ENCODE assay signal across 11 cellular contexts in the genomic region with DNA sequence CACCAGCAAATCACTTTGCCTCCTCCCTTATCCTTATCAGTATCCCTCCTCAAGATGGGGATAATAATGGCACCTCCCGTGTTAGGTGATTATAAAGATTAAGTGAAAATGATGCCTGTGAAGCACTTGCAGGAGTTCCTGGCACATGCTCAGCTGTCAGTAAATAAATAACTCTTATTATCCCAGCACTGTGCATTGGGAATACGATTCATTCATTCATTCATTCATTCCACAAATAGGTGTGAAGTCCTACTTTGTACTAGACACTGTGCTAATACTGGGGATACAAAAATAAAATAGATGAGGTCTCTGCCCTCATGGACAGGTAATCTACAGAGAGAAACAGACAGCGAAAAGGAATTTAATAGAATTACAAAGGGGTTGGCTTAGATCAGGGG. TPM values are rescaled to one million over a fixed set of nuclear protein-coding genes. Genes with fewer than 3 reads are reported as not detected.
DNase-seq lines count a peak whose midpoint lies in the region; ATAC-seq, FAIRE-seq and TF ChIP-seq lines count a peak whose summit lies in the region.
"Had no signal": no experiment of that assay in that cellular context is flagged by ENCODE, and none has a peak within 500 bp of the region (broad histone marks: within the 10 kb centered on the region; RNA-seq: fewer than 3 reads in every experiment).

No MANE protein-coding gene starts in this region.

- TF ChIP-seq POLR2A in GM12878 (IDR thresholded peaks at IDR 0.05; ENCODE audit: low read depth, low read length) (no peak), tibial nerve (IDR thresholded peaks at IDR 0.05) (no peak)

- H3K36me3 Mint-ChIP-seq in CD4-positive, alpha-beta T cell (ENCODE audit: low read depth), result peaks cover 15% of the 10 kb centered on the region
- H3K36me3 Mint-ChIP-seq in HFFc6 (ENCODE audit: low read depth) (no peaks in the 10 kb centered on the region), natural killer cell (no peaks in the 10 kb centered on the region)

- H4K20me1 ChIP-seq in GM12878 (ENCODE audit: control insufficient read depth, insufficient read depth), result no peaks in the 10 kb centered on the region

- no peak overlapping the region for H3K9ac ChIP-seq in GM12878 (ENCODE audit: control insufficient read depth, insufficient read depth, low read length)

- no peak overlapping the region for H2AFZ ChIP-seq in GM12878 (ENCODE audit: control insufficient read depth, low read depth, low read length)

- POLR2A ChIA-PET in CD4-positive, alpha-beta T cell (lab: Charles Lee), result interaction anchor here (3.1 to 4.1 kb wide), 2 partner anchors 14 to 49 kb away, joined by 21 to 33 read pairs; a partner anchor contains a TSS
- POLR2A ChIA-PET in GM12878 (lab: Charles Lee), result interaction anchor here (0.6 kb wide), 2 partner anchors 12 to 50 kb away, joined by 3 to 5 read pairs; no protein-coding TSS in a partner anchor

- TF ChIP-seq EP300 in GM12878 (IDR thresholded peaks at IDR 0.05; ENCODE audit: borderline replicate concordance in 1 of 2, control insufficient read depth in 1 of 2, low read depth in 2 of 2, low read length in 2 of 2), result no peak
- no peak for TF ChIP-seq EP300 in tibial nerve (IDR thresholded peaks at IDR 0.05)

- no peak for FAIRE-seq in GM12878 (lab: Jason Lieb, UNC)

- H3K4me1 Mint-ChIP-seq in CD4-positive, alpha-beta T cell (ENCODE audit: low read depth), result peaks cover 44% of the 10 kb centered on the region
- H3K4me1 Mint-ChIP-seq in HFFc6 (ENCODE audit: low read depth) (peaks cover 55% of the 10 kb centered on the region), natural killer cell (peaks cover 20 to 51% of the 10 kb centered on the region in 2 donors)

- H3K4me3 Mint-ChIP-seq in CD4-positive, alpha-beta T cell, result peak overlapping the region; percentile 89
- H3K4me3 Mint-ChIP-seq in HFFc6, result peak overlapping the region; percentile 97
- peak overlapping the region; percentile 59 for H3K4me3 Mint-ChIP-seq in natural killer cell

- no peak overlapping the region for H3K4me3 ChIP-seq in GM12878
- no peak overlapping the region for H3K4me3 ChIP-seq in tibial nerve

- no peak for DNase-seq in CD4-positive, alpha-beta T cell
- DNase-seq in HFFc6, result no peak
- DNase-seq in GM12878 (ENCODE audit: low read depth, low spot score), result no peak
- no peak for DNase-seq in natural killer cell
- no peak for DNase-seq in DMS 273 (lab: John Stamatoyannopoulos, UW; ENCODE audit: unreplicated experiment)
- DNase-seq in NCI-H1048 (lab: John Stamatoyannopoulos, UW), result no peak
- no peak for DNase-seq in tibial nerve (ENCODE audit: low spot score in 2 of 2)
- DNase-seq: GOT3, NCI-H1092 treated with DMSO at 0.1 percent for 48 hours, spleen had no signal

- WGBS in GM12878 (ENCODE audit: insufficient coverage, insufficient replicate concordance, low lambda C conversion rate, missing lambda C conversion rate), result 77% methylated on average over 3 of the region's 3 CpGs
- 72 to 73% methylated on average over 3 of the region's 3 CpGs for WGBS in tibial nerve, 2 donors

- intact Hi-C loops in CD4-positive, alpha-beta T cell (cut with DNase I, micrococcal nuclease), result loop anchor here in 1 of 2 experiments (2.0 kb wide), 1 partner anchor 49 kb away; a partner anchor contains a TSS
- intact Hi-C loops in GM12878 (cut with micrococcal nuclease; ENCODE audit: unreplicated experiment) (loop anchor here (5.0 kb wide), 2 partner anchors 41 to 129 kb away; a partner anchor contains a TSS), natural killer cell (cut with micrococcal nuclease) (no loop called here)

- H3K27me3 ChIP-seq in CD4-positive, alpha-beta T cell (ENCODE audit: control insufficient read depth, insufficient read depth, low read length), result no peaks in the 10 kb centered on the region
- no peaks in the 10 kb centered on the region for H3K27me3 ChIP-seq in GM12878 (replicated peaks in 1 of 2; ENCODE audit: control insufficient read depth in 2 of 2, insufficient read depth in 2 of 2, low read length in 1 of 2)
- H3K27me3 ChIP-seq in tibial nerve, result no peaks in the 10 kb centered on the region
- H3K27me3 ChIP-seq: spleen had no signal

- RAD21 ChIA-PET in GM12878 (lab: Charles Lee; ENCODE audit: unreplicated experiment), result no interaction called here

- no peaks in the 10 kb centered on the region for H3K27me3 Mint-ChIP-seq in CD4-positive, alpha-beta T cell
- H3K27me3 Mint-ChIP-seq in HFFc6 (ENCODE audit: insufficient read depth) (no peaks in the 10 kb centered on the region; the same call in 1 of the 2 replicates), natural killer cell (ENCODE audit: low read depth in 2 of 2) (no peaks in the 10 kb centered on the region)

- no peak for TF ChIP-seq RAD21 in GM12878 (IDR thresholded peaks at IDR 0.05; ENCODE audit: insufficient read depth, low read depth, low read length)

- CTCF ChIA-PET in CD4-positive, alpha-beta T cell (lab: Charles Lee), result interaction anchor here (2.0 to 2.8 kb wide), 2 partner anchors 14 to 49 kb away, joined by 6 to 12 read pairs; a partner anchor contains a TSS
- CTCF ChIA-PET in GM12878 (lab: Yijun Ruan, JAX), result interaction anchor here (1.2 to 8.0 kb wide), 2 partner anchors 14 to 39 kb away, joined by 3 to 68 read pairs; no protein-coding TSS in a partner anchor

- SMC1A ChIA-PET in GM12878 (lab: Charles Lee; ENCODE audit: uncharacterized antibody, unreplicated experiment), result interaction anchor here (1.6 to 3.3 kb wide), 2 partner anchors 14 to 21 kb away, joined by 3 to 17 read pairs; no protein-coding TSS in a partner anchor

- H3K4me1 ChIP-seq in GM12878 (ENCODE audit: control insufficient read depth, insufficient read depth, low read length) (peaks cover 3% of the 10 kb centered on the region), tibial nerve (peaks cover 0 to 42% (median 15%) of the 10 kb centered on the region in 4 donors)

- no peak overlapping the region for H3K4me2 ChIP-seq in GM12878 (ENCODE audit: control insufficient read depth, insufficient read depth)

- H3K27ac ChIP-seq in CD4-positive, alpha-beta T cell (ENCODE audit: low read depth, low read length), result no peak overlapping the region
- H3K27ac ChIP-seq in GM12878 (ENCODE audit: control insufficient read depth, insufficient read depth) (no peak overlapping the region), tibial nerve (no peak overlapping the region)

- H3K9me3 Mint-ChIP-seq in CD4-positive, alpha-beta T cell, result no peaks in the 10 kb centered on the region
- H3K9me3 Mint-ChIP-seq in HFFc6 (no peaks in the 10 kb centered on the region), natural killer cell (no peaks in the 10 kb centered on the region)

- BruUV-seq in GM12878 (replicated peaks; lab: Mats Ljungman, UMichigan), result no TSS peak

- H3K36me3 ChIP-seq in GM12878 (ENCODE audit: control insufficient read depth in 2 of 2, insufficient read depth in 2 of 2, low read length in 1 of 2), result no peaks in the 10 kb centered on the region; a peak in 2 of 4 replicates
- peaks cover 0 to 13% (median 0%) of the 10 kb centered on the region in 3 donors for H3K36me3 ChIP-seq in tibial nerve

- TF ChIP-seq CTCF in CD4-positive, alpha-beta T cell (IDR thresholded peaks at IDR 0.05), result no peak
- no peak for TF ChIP-seq CTCF in HFFc6 (IDR thresholded peaks at IDR 0.05)
- TF ChIP-seq CTCF in GM12878 (IDR thresholded peaks at IDR 0.05 in 2 of 3, conservative IDR thresholded peaks at IDR 0.05 in 1 of 3; ENCODE audit: control insufficient read depth in 2 of 3, extremely low read depth in 1 of 3, insufficient read depth in 1 of 3, low read depth in 3 of 3, low read length in 3 of 3), result no peak
- no peak for TF ChIP-seq CTCF in natural killer cell (IDR thresholded peaks at IDR 0.05)
- TF ChIP-seq CTCF in tibial nerve (IDR thresholded peaks at IDR 0.05), result no peak

- H3K9me3 ChIP-seq in CD4-positive, alpha-beta T cell (ENCODE audit: control insufficient read depth, low read length), result no peaks in the 10 kb centered on the region
- no peaks in the 10 kb centered on the region for H3K9me3 ChIP-seq in GM12878 (replicated peaks; ENCODE audit: control insufficient read depth, insufficient read depth, low read length)
- no peaks in the 10 kb centered on the region for H3K9me3 ChIP-seq in tibial nerve
- H3K9me3 ChIP-seq: spleen had no signal

- in situ Hi-C loops in GM12878 (cut with MboI), result no loop called here

- no peak for ATAC-seq in CD4-positive, alpha-beta T cell (ENCODE audit: poor library complexity)
- ATAC-seq in GM12878 (no peak), natural killer cell (no peak), HG02588 (IDR thresholded peaks at IDR 0.05; ENCODE audit: unreplicated experiment) (no peak)

- peak overlapping the region; percentile 76 for H3K27ac Mint-ChIP-seq in CD4-positive, alpha-beta T cell
- peak overlapping the region; percentile 70 for H3K27ac Mint-ChIP-seq in HFFc6
- H3K27ac Mint-ChIP-seq in natural killer cell, result peak overlapping the region; percentile 8 to 74

- H3K79me2 ChIP-seq in GM12878 (ENCODE audit: control insufficient read depth, insufficient read depth, low read length), result peaks cover 5% of the 10 kb centered on the region

RNA-seq across cellular contexts. Expression of a gene that starts 2.0 kb away (rescaled TPM):
- 10 to 100 TPM; 11.0 to 12.2 TPM for total RNA-seq in CD4-positive, alpha-beta T cell
- total RNA-seq in HFFc6 (2021; fragmentation: NEBNext Ultra II Directional; extraction: Animal tissue kit (Norgen Biotek cat#: 25700)), result 10 to 100 TPM; 38.9 to 47.1 (median 43.2) TPM
- total RNA-seq in GM12878 (2013; cell fraction: nucleolus; rRNA removed), result 47.5 and 54.0 TPM in 2 replicates
- total RNA-seq in GM12878 (2014; rRNA removed), result 19.0 and 20.6 TPM in 2 replicates
- 5.9 and 7.2 TPM in 2 replicates for total RNA-seq in GM12878 (2014; rRNA removed; fragmentation: Illumina TruSeq; extraction: Trizol)
- 19.0 and 20.1 TPM in 2 replicates for total RNA-seq in GM12878 (2021)
- polyA plus RNA-seq in GM12878 (2011; ENCODE audit: low read depth), result 3.8 TPM
- 7.6 and 17.0 TPM in 2 replicates for polyA plus RNA-seq in GM12878 (2011; rRNA removed)
- polyA plus RNA-seq in GM12878 (2011; cell fraction: cytosol; rRNA removed), result 16.8 and 25.9 TPM in 2 replicates
- polyA plus RNA-seq in GM12878 (2011; cell fraction: nucleus; rRNA removed), result 49.6 and 54.4 TPM in 2 replicates
- polyA plus RNA-seq in GM12878 (2012), result 10.1 and 10.7 TPM in 2 replicates
- polyA plus RNA-seq in GM12878 (2014; fragmentation: Illumina TruSeq; extraction: Trizol), result 1.9 and 5.8 TPM in 2 replicates
- polyA plus RNA-seq in GM12878 (2014; fragmentation: Nextera tagmentation; extraction: Ambion mirVana), result 1 to 10 TPM in 1 of 2 experiments, under 1 TPM in 1; 0.82 to 1.5 TPM
- polyA plus RNA-seq in GM12878 (2014; rRNA removed), result 15.3 and 17.9 TPM in 2 replicates
- 10 to 100 TPM; 11.2 to 14.7 TPM for polyA plus RNA-seq in GM12878 (2016; fragmentation: Nextera tagmentation; extraction: Ambion mirVana)
- 19.5 and 36.3 TPM in 2 replicates for polyA minus RNA-seq in GM12878 (2011; rRNA and poly(A)+ RNA removed)
- 15.2 and 16.1 TPM in 2 replicates for polyA minus RNA-seq in GM12878 (2011; cell fraction: cytosol; rRNA and poly(A)+ RNA removed)
- 13.2 and 20.3 TPM in 2 replicates for polyA minus RNA-seq in GM12878 (2011; cell fraction: nucleus; rRNA and poly(A)+ RNA removed)
- total RNA-seq in natural killer cell, result 10 to 100 TPM; 16.3 to 25.4 (median 18.6) TPM
- 10 to 100 TPM; 27.6 to 32.3 (median 29.9) TPM for total RNA-seq in tibial nerve

RNA-seq across cellular contexts. Expression of a gene that starts 25.1 kb away (rescaled TPM):
- total RNA-seq in CD4-positive, alpha-beta T cell, result 10 to 100 TPM; 13.7 to 14.8 TPM
- 10 to 100 TPM; 70.0 to 78.7 (median 75.0) TPM for total RNA-seq in HFFc6 (2021; fragmentation: NEBNext Ultra II Directional; extraction: Animal tissue kit (Norgen Biotek cat#: 25700))
- total RNA-seq in GM12878 (2013; cell fraction: nucleolus; rRNA removed), result 42.6 and 54.2 TPM in 2 replicates
- 79.4 and 88.6 TPM in 2 replicates for total RNA-seq in GM12878 (2014; rRNA removed)
- total RNA-seq in GM12878 (2014; rRNA removed; fragmentation: Illumina TruSeq; extraction: Trizol), result 104 TPM in 2 replicates
- 83.0 and 87.9 TPM in 2 replicates for total RNA-seq in GM12878 (2021)
- polyA plus RNA-seq in GM12878 (2011; ENCODE audit: low read depth), result 68.9 TPM
- 109 and 154 TPM in 2 replicates for polyA plus RNA-seq in GM12878 (2011; rRNA removed)
- polyA plus RNA-seq in GM12878 (2011; cell fraction: cytosol; rRNA removed), result 185 and 201 TPM in 2 replicates
- 74.8 and 78.7 TPM in 2 replicates for polyA plus RNA-seq in GM12878 (2011; cell fraction: nucleus; rRNA removed)
- polyA plus RNA-seq in GM12878 (2012), result 52.5 and 54.3 TPM in 2 replicates
- 95.2 and 101 TPM in 2 replicates for polyA plus RNA-seq in GM12878 (2014; fragmentation: Illumina TruSeq; extraction: Trizol)
- 100 to 1,000 TPM; 380 to 390 TPM for polyA plus RNA-seq in GM12878 (2014; fragmentation: Nextera tagmentation; extraction: Ambion mirVana)
- polyA plus RNA-seq in GM12878 (2014; rRNA removed), result 102 and 109 TPM in 2 replicates
- 100 to 1,000 TPM; 224 to 244 TPM for polyA plus RNA-seq in GM12878 (2016; fragmentation: Nextera tagmentation; extraction: Ambion mirVana)
- 80.9 and 89.4 TPM in 2 replicates for polyA minus RNA-seq in GM12878 (2011; rRNA and poly(A)+ RNA removed)
- 18.0 and 19.5 TPM in 2 replicates for polyA minus RNA-seq in GM12878 (2011; cell fraction: cytosol; rRNA and poly(A)+ RNA removed)
- 29.4 and 44.1 TPM in 2 replicates for polyA minus RNA-seq in GM12878 (2011; cell fraction: nucleus; rRNA and poly(A)+ RNA removed)
- 10 to 100 TPM; 16.4 to 36.6 (median 31.3) TPM for total RNA-seq in natural killer cell
- 10 to 100 TPM; 32.4 to 45.9 (median 34.9) TPM for total RNA-seq in tibial nerve

RNA-seq across cellular contexts. Expression of a gene that starts 25.1 kb away (rescaled TPM):
- under 1 TPM; 0.36 to 0.92 TPM for total RNA-seq in CD4-positive, alpha-beta T cell
- 1 to 10 TPM; 3.3 to 7.7 (median 6.5) TPM for total RNA-seq in HFFc6 (2021; fragmentation: NEBNext Ultra II Directional; extraction: Animal tissue kit (Norgen Biotek cat#: 25700))
- 21.7 and 26.6 TPM in 2 replicates for total RNA-seq in GM12878 (2013; cell fraction: nucleolus; rRNA removed)
- total RNA-seq in GM12878 (2014; rRNA removed) (17.7 and 19.7 TPM in 2 replicates), GM12878 (2014; rRNA removed; fragmentation: Illumina TruSeq; extraction: Trizol) (18.1 and 20.6 TPM in 2 replicates), GM12878 (2021) (16.8 and 20.8 TPM in 2 replicates), natural killer cell (1 to 10 TPM; 2.4 to 3.2 (median 2.9) TPM), tibial nerve (1 to 10 TPM in 2 of 4 donors, under 1 TPM in 2; 0.42 to 1.7 (median 1.1) TPM)
- polyA plus RNA-seq in GM12878 (2011; ENCODE audit: low read depth), result 10.7 TPM
- polyA plus RNA-seq in GM12878 (2011; rRNA removed) (31.3 and 31.8 TPM in 2 replicates), GM12878 (2014; fragmentation: Illumina TruSeq; extraction: Trizol) (23.2 and 26.9 TPM in 2 replicates), GM12878 (2014; fragmentation: Nextera tagmentation; extraction: Ambion mirVana) (10 to 100 TPM; 13.8 to 16.7 TPM), GM12878 (2014; rRNA removed) (22.9 and 23.7 TPM in 2 replicates), GM12878 (2016; fragmentation: Nextera tagmentation; extraction: Ambion mirVana) (10 to 100 TPM; 32.6 to 40.5 TPM)
- polyA plus RNA-seq in GM12878 (2011; cell fraction: cytosol; rRNA removed), result 22.9 and 24.6 TPM in 2 replicates
- 95.0 and 154 TPM in 2 replicates for polyA plus RNA-seq in GM12878 (2011; cell fraction: nucleus; rRNA removed)
- 20.0 and 25.2 TPM in 2 replicates for polyA plus RNA-seq in GM12878 (2012)
- 14.3 and 16.9 TPM in 2 replicates for polyA minus RNA-seq in GM12878 (2011; rRNA and poly(A)+ RNA removed)
- 4.4 and 5.9 TPM in 2 replicates for polyA minus RNA-seq in GM12878 (2011; cell fraction: cytosol; rRNA and poly(A)+ RNA removed)
- 11.7 and 13.2 TPM in 2 replicates for polyA minus RNA-seq in GM12878 (2011; cell fraction: nucleus; rRNA and poly(A)+ RNA removed)

RNA-seq across cellular contexts. Expression of a gene that starts 49.4 kb away (rescaled TPM):
- 10 to 100 TPM; 45.1 to 51.5 TPM for total RNA-seq in CD4-positive, alpha-beta T cell
- 100 to 1,000 TPM; 214 to 272 (median 261) TPM for total RNA-seq in HFFc6 (2021; fragmentation: NEBNext Ultra II Directional; extraction: Animal tissue kit (Norgen Biotek cat#: 25700))
- 44.7 and 47.5 TPM in 2 replicates for total RNA-seq in GM12878 (2013; cell fraction: nucleolus; rRNA removed)
- total RNA-seq in GM12878 (2014; rRNA removed), result 64.3 and 72.4 TPM in 2 replicates
- 49.2 and 54.2 TPM in 2 replicates for total RNA-seq in GM12878 (2014; rRNA removed; fragmentation: Illumina TruSeq; extraction: Trizol)
- total RNA-seq in GM12878 (2021), result 79.2 and 82.2 TPM in 2 replicates
- polyA plus RNA-seq in GM12878 (2011; ENCODE audit: low read depth), result 37.4 TPM
- polyA plus RNA-seq in GM12878 (2011; rRNA removed), result 34.1 and 53.4 TPM in 2 replicates
- polyA plus RNA-seq in GM12878 (2011; cell fraction: cytosol; rRNA removed), result 40.1 and 42.1 TPM in 2 replicates
- 34.9 and 44.1 TPM in 2 replicates for polyA plus RNA-seq in GM12878 (2011; cell fraction: nucleus; rRNA removed)
- polyA plus RNA-seq in GM12878 (2012), result 43.8 and 56.7 TPM in 2 replicates
- 59.2 and 70.4 TPM in 2 replicates for polyA plus RNA-seq in GM12878 (2014; fragmentation: Illumina TruSeq; extraction: Trizol)
- 10 to 100 TPM in 1 of 2 experiments, 1 to 10 TPM in 1; 8.8 to 17.9 TPM for polyA plus RNA-seq in GM12878 (2014; fragmentation: Nextera tagmentation; extraction: Ambion mirVana)
- 55.7 and 63.3 TPM in 2 replicates for polyA plus RNA-seq in GM12878 (2014; rRNA removed)
- polyA plus RNA-seq in GM12878 (2016; fragmentation: Nextera tagmentation; extraction: Ambion mirVana), result 10 to 100 TPM; 75.5 to 81.2 TPM
- polyA minus RNA-seq in GM12878 (2011; rRNA and poly(A)+ RNA removed), result 53.7 and 74.0 TPM in 2 replicates
- polyA minus RNA-seq in GM12878 (2011; cell fraction: cytosol; rRNA and poly(A)+ RNA removed), result 17.4 and 25.3 TPM in 2 replicates
- polyA minus RNA-seq in GM12878 (2011; cell fraction: nucleus; rRNA and poly(A)+ RNA removed), result 22.2 and 37.4 TPM in 2 replicates
- 10 to 100 TPM; 55.6 to 62.7 (median 56.0) TPM for total RNA-seq in natural killer cell
- total RNA-seq in tibial nerve, result 10 to 100 TPM; 26.0 to 72.6 (median 36.3) TPM
